22 cellular contexts compared by ENCODE assay signal in genomic region chr16:23207485-23207884, GRCh38. TPM values are rescaled to one million over a fixed set of nuclear protein-coding genes. Genes with fewer than 3 reads are reported as not detected.
A peak's percentile ranks its signal among the peaks of the same experiment; 100 is the strongest.
DNase-seq lines count a peak whose midpoint lies in the region; ATAC-seq, FAIRE-seq and TF ChIP-seq lines count a peak whose summit lies in the region.
"Had no signal": no experiment of that assay in that cellular context is flagged by ENCODE, and none has a peak within 500 bp of the region (broad histone marks: within the 10 kb centered on the region; RNA-seq: fewer than 3 reads in every experiment).

No MANE protein-coding gene starts in this region.

- H3K27me3 Mint-ChIP-seq in stimulated activated memory B cell treated with anti-CD40 and anti-IgM and Interleukin-4, amounts not matched to agents 10 μg/mL and 1 μg/mL and 100 μg/mL, for 72 hours = peaks cover 32% of the 10 kb centered on the region
- H3K27me3 Mint-ChIP-seq in T-helper 2 cell treated with Interferon-gamma antibody and Interleukin-4, amounts not matched to agents 5 μg/mL and 100 μg/mL, for 36 hours (ENCODE audit: low read depth) = peaks cover 11% of the 10 kb centered on the region

- DNase-seq in DMS79 treated with DMSO at 0.1 percent for 48 hours (lab: John Stamatoyannopoulos, UW) (peak; percentile 98), NCI-H187 (lab: John Stamatoyannopoulos, UW) (peak; percentile 36 to 49), NCI-H345 treated with DMSO at 0.1 percent for 48 hours (lab: John Stamatoyannopoulos, UW; ENCODE audit: unreplicated experiment) (peak; percentile 94), WERI-Rb-1 (no peak), small intestine (no peak)
- DNase-seq in T-helper 2 cell treated with Interferon-gamma antibody and Interleukin-4, amounts not matched to agents 5 μg/mL and 100 μg/mL, for 36 hours (ENCODE audit: low spot score) = no peak
- DNase-seq in activated CD8-positive, alpha-beta memory T cell treated with anti-CD3 and anti-CD28 coated beads, Interleukin-2, amount 50 U/mL, for 4 hours = no peak
- DNase-seq: activated CD4-positive, CD25-positive, alpha-beta regulatory T cell; activated CD8-positive, alpha-beta T cell treated with anti-CD3 and anti-CD28 coated beads, Interleukin-2, amount 10 ng/mL, durations not matched to agents 7 days and 5 days; activated T-cell treated with anti-CD3 and anti-CD28 coated beads, Interleukin-2, amount 50 U/mL, for 72 hours; CD4-positive, alpha-beta memory T cell; colonic mucosa; heart right ventricle; HFFc6; ovary; sigmoid colon; stimulated activated CD4-positive, alpha-beta T cell treated with anti-CD3 and anti-CD28 coated beads, Interleukin-1b, Interleukin-23, amount 100 ng/mL, for 48 hours; stimulated activated naive CD8-positive, alpha-beta T cell treated with anti-CD3 and anti-CD28 coated beads, Interleukin-15, amount 100 ng/mL, for 72 hours; upper lobe of right lung had no signal

- no peak overlapping the region for H3K4me3 ChIP-seq in WERI-Rb-1 (ENCODE audit: low read depth, low read length)
- no peak overlapping the region for H3K4me3 ChIP-seq in small intestine (ENCODE audit: low read depth in 1 of 2, low read length in 2 of 2)
- H3K4me3 ChIP-seq: colonic mucosa, heart right ventricle, ovary, sigmoid colon, upper lobe of right lung had no signal

- H3K4me3 Mint-ChIP-seq in stimulated activated memory B cell treated with anti-CD40 and anti-IgM and Interleukin-4, amounts not matched to agents 10 μg/mL and 1 μg/mL and 100 μg/mL, for 72 hours = no peak overlapping the region
- H3K4me3 Mint-ChIP-seq in T-helper 2 cell treated with Interferon-gamma antibody and Interleukin-4, amounts not matched to agents 5 μg/mL and 100 μg/mL, for 36 hours = no peak overlapping the region
- H3K4me3 Mint-ChIP-seq: activated CD8-positive, alpha-beta T cell treated with anti-CD3 and anti-CD28 coated beads, Interleukin-2, amount 10 ng/mL, durations not matched to agents 7 days and 5 days; activated naive CD4-positive, alpha-beta T cell treated with anti-CD3 and anti-CD28 coated beads, Interleukin-2, amount 50 U/mL, for 24 hours; activated T-cell treated with anti-CD3 and anti-CD28 coated beads, Interleukin-2, amount 50 U/mL, for 72 hours; CD4-positive, alpha-beta memory T cell; HFFc6; stimulated activated naive CD8-positive, alpha-beta T cell treated with anti-CD3 and anti-CD28 coated beads, Interleukin-15, amount 100 ng/mL, for 72 hours; T-helper 1 cell treated with Interleukin-12 subunit alpha and Interleukin-12 subunit beta and Interleukin-4 antibody, amounts not matched to agents 30 μg/mL and 1 μg/mL, for 36 hours had no signal

- H3K9me3 ChIP-seq in WERI-Rb-1 (ENCODE audit: severe bottlenecking) (no peaks in the 10 kb centered on the region), small intestine (ENCODE audit: control insufficient read depth, low read depth) (no peaks in the 10 kb centered on the region)
- H3K9me3 ChIP-seq: colonic mucosa, heart right ventricle, ovary, sigmoid colon, upper lobe of right lung had no signal

- TF ChIP-seq CTCF in WERI-Rb-1 (IDR thresholded peaks at IDR 0.05; ENCODE audit: low read depth, low read length) = no peak

- FAIRE-seq in small intestine (lab: Jason Lieb, UNC) = no peak

- no peak for ATAC-seq in stimulated activated memory B cell treated with anti-CD40 and anti-IgM and Interleukin-4, amounts not matched to agents 10 μg/mL and 1 μg/mL and 100 μg/mL, for 72 hours
- ATAC-seq: activated CD8-positive, alpha-beta T cell treated with anti-CD3 and anti-CD28 coated beads, Interleukin-2, amount 10 ng/mL, durations not matched to agents 7 days and 5 days; activated T-cell treated with anti-CD3 and anti-CD28 coated beads, Interleukin-2, amount 50 U/mL, for 72 hours; heart right ventricle; stimulated activated naive CD8-positive, alpha-beta T cell treated with anti-CD3 and anti-CD28 coated beads, Interleukin-15, amount 100 ng/mL, for 72 hours; upper lobe of right lung had no signal

- H3K4me1 ChIP-seq in small intestine (ENCODE audit: control insufficient read depth in 2 of 2, insufficient read depth in 1 of 2, low read depth in 1 of 2, low read length in 1 of 2) = no peaks in the 10 kb centered on the region
- H3K4me1 ChIP-seq: colonic mucosa, heart right ventricle, sigmoid colon, upper lobe of right lung had no signal

- H3K4me1 Mint-ChIP-seq in stimulated activated memory B cell treated with anti-CD40 and anti-IgM and Interleukin-4, amounts not matched to agents 10 μg/mL and 1 μg/mL and 100 μg/mL, for 72 hours = no peaks in the 10 kb centered on the region
- H3K4me1 Mint-ChIP-seq in T-helper 2 cell treated with Interferon-gamma antibody and Interleukin-4, amounts not matched to agents 5 μg/mL and 100 μg/mL, for 36 hours (ENCODE audit: low read depth) = no peaks in the 10 kb centered on the region
- H3K4me1 Mint-ChIP-seq: activated naive CD4-positive, alpha-beta T cell treated with anti-CD3 and anti-CD28 coated beads, Interleukin-2, amount 50 U/mL, for 24 hours; CD4-positive, alpha-beta memory T cell; stimulated activated naive CD8-positive, alpha-beta T cell treated with anti-CD3 and anti-CD28 coated beads, Interleukin-15, amount 100 ng/mL, for 72 hours had no signal

- no peak overlapping the region for H3K27ac Mint-ChIP-seq in stimulated activated memory B cell treated with anti-CD40 and anti-IgM and Interleukin-4, amounts not matched to agents 10 μg/mL and 1 μg/mL and 100 μg/mL, for 72 hours
- H3K27ac Mint-ChIP-seq in T-helper 2 cell treated with Interferon-gamma antibody and Interleukin-4, amounts not matched to agents 5 μg/mL and 100 μg/mL, for 36 hours = no peak overlapping the region
- H3K27ac Mint-ChIP-seq: activated CD8-positive, alpha-beta T cell treated with anti-CD3 and anti-CD28 coated beads, Interleukin-2, amount 10 ng/mL, durations not matched to agents 7 days and 5 days; activated naive CD4-positive, alpha-beta T cell treated with anti-CD3 and anti-CD28 coated beads, Interleukin-2, amount 50 U/mL, for 24 hours; activated T-cell treated with anti-CD3 and anti-CD28 coated beads, Interleukin-2, amount 50 U/mL, for 72 hours; CD4-positive, alpha-beta memory T cell; HFFc6; stimulated activated naive CD8-positive, alpha-beta T cell treated with anti-CD3 and anti-CD28 coated beads, Interleukin-15, amount 100 ng/mL, for 72 hours; T-helper 1 cell treated with Interleukin-12 subunit alpha and Interleukin-12 subunit beta and Interleukin-4 antibody, amounts not matched to agents 30 μg/mL and 1 μg/mL, for 36 hours had no signal

- H3K27ac ChIP-seq in WERI-Rb-1 (peak overlapping the region; percentile 77; the same call in 1 of the 2 replicates), small intestine (ENCODE audit: low read depth in 1 of 2, low read length in 1 of 2) (no peak overlapping the region)
- H3K27ac ChIP-seq: colonic mucosa, heart right ventricle, ovary, sigmoid colon, upper lobe of right lung had no signal

- H3K9me3 Mint-ChIP-seq in stimulated activated memory B cell treated with anti-CD40 and anti-IgM and Interleukin-4, amounts not matched to agents 10 μg/mL and 1 μg/mL and 100 μg/mL, for 72 hours = no peaks in the 10 kb centered on the region
- no peaks in the 10 kb centered on the region for H3K9me3 Mint-ChIP-seq in T-helper 2 cell treated with Interferon-gamma antibody and Interleukin-4, amounts not matched to agents 5 μg/mL and 100 μg/mL, for 36 hours
- H3K9me3 Mint-ChIP-seq: activated naive CD4-positive, alpha-beta T cell treated with anti-CD3 and anti-CD28 coated beads, Interleukin-2, amount 50 U/mL, for 24 hours; activated T-cell treated with anti-CD3 and anti-CD28 coated beads, Interleukin-2, amount 50 U/mL, for 72 hours; HFFc6; stimulated activated naive CD8-positive, alpha-beta T cell treated with anti-CD3 and anti-CD28 coated beads, Interleukin-15, amount 100 ng/mL, for 72 hours; T-helper 1 cell treated with Interleukin-12 subunit alpha and Interleukin-12 subunit beta and Interleukin-4 antibody, amounts not matched to agents 30 μg/mL and 1 μg/mL, for 36 hours had no signal

- H3K27me3 ChIP-seq in WERI-Rb-1 (ENCODE audit: insufficient read depth, low read depth, severe bottlenecking) (no peaks in the 10 kb centered on the region), small intestine (ENCODE audit: control insufficient read depth in 2 of 2, insufficient read depth in 2 of 2, low read length in 2 of 2) (no peaks in the 10 kb centered on the region)
- H3K27me3 ChIP-seq: colonic mucosa, ovary, sigmoid colon, upper lobe of right lung had no signal

- H3K36me3 ChIP-seq in WERI-Rb-1 (no peaks in the 10 kb centered on the region), small intestine (ENCODE audit: control insufficient read depth in 2 of 2, insufficient read depth in 2 of 2, low read length in 2 of 2) (no peaks in the 10 kb centered on the region)
- H3K36me3 ChIP-seq: colonic mucosa, heart right ventricle, ovary, sigmoid colon, upper lobe of right lung had no signal

- WGBS in small intestine, 3 donors = 27 to 45% (median 29%) methylated on average over 3 of the region's 3 CpGs

- no peaks in the 10 kb centered on the region for H3K36me3 Mint-ChIP-seq in stimulated activated memory B cell treated with anti-CD40 and anti-IgM and Interleukin-4, amounts not matched to agents 10 μg/mL and 1 μg/mL and 100 μg/mL, for 72 hours
- H3K36me3 Mint-ChIP-seq in T-helper 2 cell treated with Interferon-gamma antibody and Interleukin-4, amounts not matched to agents 5 μg/mL and 100 μg/mL, for 36 hours (ENCODE audit: low read depth) = no peaks in the 10 kb centered on the region
- H3K36me3 Mint-ChIP-seq: activated naive CD4-positive, alpha-beta T cell treated with anti-CD3 and anti-CD28 coated beads, Interleukin-2, amount 50 U/mL, for 24 hours; CD4-positive, alpha-beta memory T cell had no signal

RNA-seq across cellular contexts. Expression of gene SCNN1G, which starts 24.9 kb away (rescaled TPM):
- under 1 TPM in 1 of 3 donors, not detected in 2; 0.37 TPM for polyA plus RNA-seq in small intestine
- polyA plus RNA-seq: CD4-positive, alpha-beta memory T cell had no signal

RNA-seq across cellular contexts. Expression of gene USP31, which starts 58.2 kb away (rescaled TPM):
- polyA plus RNA-seq in small intestine = 1 to 10 TPM in 2 of 3 donors, under 1 TPM in 1; 0.89 to 3.1 (median 1.9) TPM

Comparison
In these comparisons a context has a peak if more than half of its experiments do, and no peak if none do; other contexts are left out.
1. DNase-seq: peak in DMS79 treated with DMSO at 0.1 percent for 48 hours (single experiment), NCI-H187 (2 of 2) and NCI-H345 treated with DMSO at 0.1 percent for 48 hours (single experiment); none in WERI-Rb-1 (single experiment), small intestine (single experiment), T-helper 2 cell treated with Interferon-gamma antibody and Interleukin-4, amounts not matched to agents 5 μg/mL and 100 μg/mL, for 36 hours (single experiment) and activated CD8-positive, alpha-beta memory T cell treated with anti-CD3 and anti-CD28 coated beads, Interleukin-2, amount 50 U/mL, for 4 hours (single experiment).